ENCODE assay signal across 8 cellular contexts in genomic region chr11:60913793-60914619, GRCh38. TPM values are rescaled to one million over a fixed set of nuclear protein-coding genes. Genes with fewer than 3 reads are reported as not detected.
A peak's percentile ranks its signal among the peaks of the same experiment; 100 is the strongest.
DNase-seq lines count a peak whose midpoint lies in the region; ATAC-seq and TF ChIP-seq lines count a peak whose summit lies in the region.

Gene TMEM109, plus strand, starts transcription at chr11:60914158. Its CDS starts 5,536 bp downstream, at chr11:60919694.

- CTCF ChIA-PET in BJ (lab: Yijun Ruan, JAX): interaction anchor here (0.8 to 1.5 kb wide), 6 partner anchors 10 to 273 kb away, joined by 3 to 4 read pairs (median 3); no protein-coding TSS in a partner anchor

- peak within 1 kb of the TSS; percentile 95 for H3K27ac Mint-ChIP-seq in dendritic cell treated with granulocyte-macrophage colony-stimulating factor and Interleukin-4, amounts not matched to agents 40 ng/mL and 50 ng/mL, for 4 days

- POLR2A ChIA-PET in BJ (lab: Charles Lee): interaction anchor here (0.5 kb wide), 1 partner anchor 646 kb away, joined by 4 read pairs; no protein-coding TSS in a partner anchor

- no peaks in the 10 kb centered on the region for H3K27me3 Mint-ChIP-seq in dendritic cell treated with granulocyte-macrophage colony-stimulating factor and Interleukin-4, amounts not matched to agents 40 ng/mL and 50 ng/mL, for 4 days

- 0 out of 2 replicates have a peak, but pooled peaks cover 2% of the 10 kb centered on the region for H3K27me3 ChIP-seq in BJ (ENCODE audit: control insufficient read depth, insufficient read depth, low read length)

- ATAC-seq in GM19324 (IDR thresholded peaks at IDR 0.05; ENCODE audit: low FRiP score, unreplicated experiment): peak; percentile 56
- ATAC-seq in HG03521 (IDR thresholded peaks at IDR 0.05; ENCODE audit: unreplicated experiment): peak; percentile 35
- ATAC-seq in left lobe of liver: peak; percentile 88

- peaks cover 18% of the 10 kb centered on the region for H3K36me3 Mint-ChIP-seq in dendritic cell treated with granulocyte-macrophage colony-stimulating factor and Interleukin-4, amounts not matched to agents 40 ng/mL and 50 ng/mL, for 4 days (ENCODE audit: low read depth)

- peak within 1 kb of the TSS; percentile 100 for H3K4me3 Mint-ChIP-seq in dendritic cell treated with granulocyte-macrophage colony-stimulating factor and Interleukin-4, amounts not matched to agents 40 ng/mL and 50 ng/mL, for 4 days

- H3K36me3 ChIP-seq in BJ (ENCODE audit: control insufficient read depth, insufficient read depth, low read length): no peaks in the 10 kb centered on the region

- peak within 1 kb of the TSS; percentile 66 for H3K4me3 ChIP-seq in BJ (ENCODE audit: low read depth, low read length)

- H3K9me3 Mint-ChIP-seq in dendritic cell treated with granulocyte-macrophage colony-stimulating factor and Interleukin-4, amounts not matched to agents 40 ng/mL and 50 ng/mL, for 4 days: peaks cover 8% of the 10 kb centered on the region

- no peak for TF ChIP-seq CTCF in BJ (IDR thresholded peaks at IDR 0.05; ENCODE audit: insufficient read depth, low read depth, low read length)

- DNase-seq in BJ (ENCODE audit: low read depth) (peak; percentile 59), NCI-H748 (lab: John Stamatoyannopoulos, UW; ENCODE audit: unreplicated experiment) (peak; percentile 96), left lobe of liver (ENCODE audit: low spot score) (peak; percentile 92)
- DNase-seq in activated CD4-positive, alpha-beta T cell treated with anti-CD3 and anti-CD28 coated beads, Interleukin-2, amount 50 U/mL, for 1 hour: peak; percentile 86
- peak; percentile 89 for DNase-seq in stimulated activated CD4-positive, alpha-beta T cell treated with anti-CD3 and anti-CD28 coated beads, Interleukin-2, amount 100 ng/mL, for 24 hours

- peaks cover 83% of the 10 kb centered on the region for H3K4me1 Mint-ChIP-seq in dendritic cell treated with granulocyte-macrophage colony-stimulating factor and Interleukin-4, amounts not matched to agents 40 ng/mL and 50 ng/mL, for 4 days (ENCODE audit: low read depth)

- intact Hi-C loops in dendritic cell treated with granulocyte-macrophage colony-stimulating factor and Interleukin-4, amounts not matched to agents 40 ng/mL and 50 ng/mL, for 4 days (cut with micrococcal nuclease): loop anchor here (5.0 kb wide), 1 partner anchor 38 kb away; the partner anchor contains the start of gene SLC15A3

RNA-seq across cellular contexts. Expression of gene TMEM109, which starts in this region (rescaled TPM):
- 46.8 and 70.0 TPM in 2 replicates for polyA plus RNA-seq in BJ (2011; rRNA removed)
- 23.0 and 29.4 TPM in 2 replicates for polyA minus RNA-seq in BJ (2011; rRNA and poly(A)+ RNA removed)
- 36.9 TPM for total RNA-seq in left lobe of liver

Comparison
In these comparisons a context has a peak if more than half of its experiments do, and no peak if none do; other contexts are left out.
1. Peak in every context shown above with its lines: DNase-seq, ATAC-seq and H3K4me3 ChIP-seq.
2. ATAC-seq: peak in every context shown above with its lines; median percentile 88 in left lobe of liver; 56 in GM19324; 35 in HG03521.